ENCODE assay signal across 1 cellular context in genomic region chr14:105013150-105013787, GRCh38.
TF ChIP-seq lines count a peak whose summit lies in the region.

No MANE protein-coding gene starts in this region.

TF ChIP-seq in SK-N-SH, 30 proteins besides CTCF, POLR2A, EP300 and RAD21:
- peak; percentile 18; the same call in 1 of the 2 replicates for TF ChIP-seq SMC3 (IDR thresholded peaks at IDR 0.05; ENCODE audit: low read depth, low read length)
- peak; percentile 44; the same call in 1 of the 2 replicates for TF ChIP-seq NFIC (IDR thresholded peaks at IDR 0.05; ENCODE audit: borderline replicate concordance)
- TF ChIP-seq MXI1 (IDR thresholded peaks at IDR 0.05; ENCODE audit: low read depth, low read length) = peak; percentile 98
- no peak for TF ChIP-seq SIN3A (IDR thresholded peaks at IDR 0.05; ENCODE audit: borderline replicate concordance, low read depth, low read length)
- no peak for TF ChIP-seq FOXJ3 (CRISPR knock-in tag; IDR thresholded peaks at IDR 0.05)
- peak; percentile 26 for TF ChIP-seq CHD2 (IDR thresholded peaks at IDR 0.05; ENCODE audit: low read length, partially characterized antibody)
- TF ChIP-seq PBX3 (IDR thresholded peaks at IDR 0.05) = peak; percentile 52
- no peak for TF ChIP-seq JUND (IDR thresholded peaks at IDR 0.05)
